Comparison of ENCODE assay signal across 8 cellular contexts in genomic region chr6:118892248-118893094, GRCh38. TPM values are rescaled to one million over a fixed set of nuclear protein-coding genes. Genes with fewer than 3 reads are reported as not detected.
DNase-seq lines count a peak whose midpoint lies in the region; ATAC-seq and TF ChIP-seq lines count a peak whose summit lies in the region.

No MANE protein-coding gene starts in this region.

- no peaks in the 10 kb centered on the region for H3K9me3 ChIP-seq in right lobe of liver
- no peaks in the 10 kb centered on the region for H3K9me3 ChIP-seq in tibial artery

- in situ Hi-C loops in astrocyte of the spinal cord (cut with HindIII; ENCODE audit: low sequenced_read_pairs), result no loop called here
- in situ Hi-C loops in GM13977 (cut with MboI; ENCODE audit: low pct_unique_long_range_greater_than_20kb, low sequenced_read_pairs, unreplicated experiment), result no loop called here

- peaks cover 24% of the 10 kb centered on the region for H3K4me1 ChIP-seq in ACC112 (ENCODE audit: control insufficient read depth, insufficient read depth, low read length, unreplicated experiment)
- H3K4me1 ChIP-seq in right lobe of liver, result peaks cover 0 to 13% (median 3%) of the 10 kb centered on the region in 4 donors
- H3K4me1 ChIP-seq in tibial artery, result peaks cover 0 to 41% (median 13%) of the 10 kb centered on the region in 4 donors

- intact Hi-C loops in right lobe of liver (cut with DNase I), result no loop called here
- intact Hi-C loops in tibial artery (cut with DNase I; ENCODE audit: low total_unique reads), result no loop called here

- no peak for TF ChIP-seq POLR2A in right lobe of liver (IDR thresholded peaks at IDR 0.05)

- H3K4me3 ChIP-seq in ACC112 (ENCODE audit: low read depth, low read length), result peak overlapping the region; percentile 77
- H3K4me3 ChIP-seq in Jurkat, Clone E6-1 (ENCODE audit: low read length), result peak overlapping the region; percentile 74
- peak overlapping the region; percentile 77 for H3K4me3 ChIP-seq in astrocyte of the spinal cord (ENCODE audit: low read depth, low read length)
- peak overlapping the region; percentile 51 to 87 (median 83) for H3K4me3 ChIP-seq in right lobe of liver
- H3K4me3 ChIP-seq in tibial artery, result peak overlapping the region; percentile 76 to 91

- H3K79me2 ChIP-seq in ACC112 (ENCODE audit: control insufficient read depth, insufficient read depth, low read length, unreplicated experiment), result peaks cover 51% of the 10 kb centered on the region

- no peaks in the 10 kb centered on the region for H3K36me3 ChIP-seq in ACC112 (ENCODE audit: insufficient read depth, low read length)
- H3K36me3 ChIP-seq in right lobe of liver, result no peaks in the 10 kb centered on the region
- no peaks in the 10 kb centered on the region for H3K36me3 ChIP-seq in tibial artery

- TF ChIP-seq CTCF in astrocyte of the spinal cord (IDR thresholded peaks at IDR 0.05; ENCODE audit: low read depth, low read length) (no peak), right lobe of liver (IDR thresholded peaks at IDR 0.05) (no peak), tibial artery (IDR thresholded peaks at IDR 0.05) (no peak), GM13977 (IDR thresholded peaks at IDR 0.05; ENCODE audit: extremely low read depth, insufficient read depth, missing control alignments) (no peak)

- ATAC-seq in right lobe of liver, result no peak

- peak overlapping the region; percentile 86 for H3K27ac ChIP-seq in ACC112 (ENCODE audit: low read depth, low read length)
- peak overlapping the region; percentile 51 to 92 (median 85) for H3K27ac ChIP-seq in right lobe of liver
- H3K27ac ChIP-seq in tibial artery, result peak overlapping the region; percentile 87 to 90

- H3K27me3 ChIP-seq in ACC112 (ENCODE audit: insufficient read depth, low read length) (no peaks in the 10 kb centered on the region), right lobe of liver (no peaks in the 10 kb centered on the region), tibial artery (no peaks in the 10 kb centered on the region)

- DNase-seq in Jurkat, Clone E6-1 (ENCODE audit: low read depth, low spot score), result no peak
- peak; percentile 22 for DNase-seq in astrocyte of the spinal cord (ENCODE audit: low read depth, low spot score)
- DNase-seq in right lobe of liver, result no peak
- DNase-seq in tibial artery, result no peak
- no peak for DNase-seq in dedifferentiated amniotic fluid mesenchymal stem cell (ENCODE audit: extremely low spot score)
- no peak for DNase-seq in activated CD8-positive, alpha-beta memory T cell treated with anti-CD3 and anti-CD28 coated beads for 24 hours
- no peak for DNase-seq in GM13977 (ENCODE audit: low spot score)

- H2AFZ ChIP-seq in ACC112 (ENCODE audit: low read length, unreplicated experiment), result peak overlapping the region; percentile 71

- WGBS in right lobe of liver (ENCODE audit: insufficient coverage, low coverage, low lambda C conversion rate, missing lambda C conversion rate), result 26% methylated on average over 6 of the region's 6 CpGs

RNA-seq across cellular contexts. Expression of gene ASF1A, which starts 1.5 kb away (rescaled TPM):
- 85.8 TPM for polyA plus RNA-seq in Jurkat, Clone E6-1 (2012; ENCODE audit: insufficient read depth, insufficient read length)
- 10 to 100 TPM in 2 of 6 experiments, 1 to 10 TPM in 4; 5.8 to 15.3 (median 8.3) TPM for total RNA-seq in right lobe of liver

RNA-seq across cellular contexts. Expression of gene MCM9, which starts 42.5 kb away (rescaled TPM):
- polyA plus RNA-seq in Jurkat, Clone E6-1 (2012; ENCODE audit: insufficient read depth, insufficient read length), result 30.9 TPM
- 1 to 10 TPM; 4.3 to 7.6 (median 6.9) TPM for total RNA-seq in right lobe of liver
